1 cellular context compared by ENCODE assay signal in the genomic region with DNA sequence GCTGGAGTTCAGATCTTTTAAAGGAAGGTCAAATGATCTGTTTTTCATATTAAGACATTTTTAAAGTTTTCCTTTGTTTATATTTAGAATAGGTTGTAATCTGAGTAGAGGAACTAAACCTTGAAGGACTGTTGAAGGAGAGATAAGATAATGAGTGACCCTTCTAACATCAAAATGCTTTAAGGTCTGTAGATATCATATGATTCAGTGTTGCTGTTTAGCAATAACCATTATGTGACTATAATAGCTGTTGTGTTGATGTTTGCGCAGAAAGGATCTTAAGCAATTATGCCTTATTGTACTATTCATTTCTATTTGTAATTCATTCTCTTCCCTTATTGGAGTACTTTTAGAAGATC.
A peak's percentile ranks its signal among the peaks of the same experiment; 100 is the strongest.
TF ChIP-seq lines count a peak whose summit lies in the region.

No MANE protein-coding gene starts in this region.

TF ChIP-seq in K562, 482 proteins besides CTCF, POLR2A, EP300 and RAD21 (continued from another document):
- TF ChIP-seq PRDM10 (IDR thresholded peaks at IDR 0.05; ENCODE audit: partially characterized antibody) (no peak), FOSL1 (tag; conservative IDR thresholded peaks at IDR 0.05) (peak; percentile 74), SMARCB1 (IDR thresholded peaks at IDR 0.05; ENCODE audit: insufficient read length, low read depth) (no peak), ARID1B (IDR thresholded peaks at IDR 0.05) (peak; percentile 78), SOX6 (IDR thresholded peaks at IDR 0.05) (peak; percentile 79; the same call in 1 of the 2 replicates), KLF16 (IDR thresholded peaks at IDR 0.05) (no peak), TBP (optimal IDR thresholded peaks at IDR 0.05; ENCODE audit: low read depth, low read length) (no peak), RFX1 (IDR thresholded peaks at IDR 0.05) (no peak), MLX (CRISPR knock-in tag; conservative IDR thresholded peaks at IDR 0.05) (no peak), SMARCA4 (IDR thresholded peaks at IDR 0.05) (0 out of 2 replicates have a peak, but pooled peaks have one; percentile 47), ZFP36 (IDR thresholded peaks at IDR 0.05; ENCODE audit: low read depth, low read length, partially characterized antibody) (no peak), ZNF436 (CRISPR knock-in tag; IDR thresholded peaks at IDR 0.05) (no peak), ZNF134 (CRISPR knock-in tag; conservative IDR thresholded peaks at IDR 0.05) (no peak), HDAC3 (IDR thresholded peaks at IDR 0.05; ENCODE audit: borderline replicate concordance, partially characterized antibody) (no peak), PHF8 (IDR thresholded peaks at IDR 0.05; ENCODE audit: borderline replicate concordance, low read length) (no peak), CCNT2 (IDR thresholded peaks at IDR 0.05; ENCODE audit: borderline replicate concordance, extremely low read depth, insufficient read length, low read depth, low read length) (no peak), TCF7 (IDR thresholded peaks at IDR 0.05; ENCODE audit: borderline replicate concordance) (no peak), CEBPB (tag; IDR thresholded peaks at IDR 0.05) (peak; percentile 38; the same call in 1 of the 2 replicates), TBL1XR1 (IDR thresholded peaks at IDR 0.05; ENCODE audit: low read length in 2 of 2) (0 out of 4 replicates have a peak, but pooled peaks of 1 of the 2 experiments have one; percentile 51)
- TF ChIP-seq, protein P1, sequence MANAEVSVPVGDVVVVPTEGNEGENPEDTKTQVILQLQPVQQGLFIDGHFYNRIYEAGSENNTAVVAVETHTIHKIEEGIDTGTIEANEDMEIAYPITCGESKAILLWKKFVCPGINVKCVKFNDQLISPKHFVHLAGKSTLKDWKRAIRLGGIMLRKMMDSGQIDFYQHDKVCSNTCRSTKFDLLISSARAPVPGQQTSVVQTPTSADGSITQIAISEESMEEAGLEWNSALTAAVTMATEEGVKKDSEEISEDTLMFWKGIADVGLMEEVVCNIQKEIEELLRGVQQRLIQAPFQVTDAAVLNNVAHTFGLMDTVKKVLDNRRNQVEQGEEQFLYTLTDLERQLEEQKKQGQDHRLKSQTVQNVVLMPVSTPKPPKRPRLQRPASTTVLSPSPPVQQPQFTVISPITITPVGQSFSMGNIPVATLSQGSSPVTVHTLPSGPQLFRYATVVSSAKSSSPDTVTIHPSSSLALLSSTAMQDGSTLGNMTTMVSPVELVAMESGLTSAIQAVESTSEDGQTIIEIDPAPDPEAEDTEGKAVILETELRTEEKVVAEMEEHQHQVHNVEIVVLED (CRISPR knock-in tag; IDR thresholded peaks at IDR 0.05): no peak
- TF ChIP-seq, protein P2, sequence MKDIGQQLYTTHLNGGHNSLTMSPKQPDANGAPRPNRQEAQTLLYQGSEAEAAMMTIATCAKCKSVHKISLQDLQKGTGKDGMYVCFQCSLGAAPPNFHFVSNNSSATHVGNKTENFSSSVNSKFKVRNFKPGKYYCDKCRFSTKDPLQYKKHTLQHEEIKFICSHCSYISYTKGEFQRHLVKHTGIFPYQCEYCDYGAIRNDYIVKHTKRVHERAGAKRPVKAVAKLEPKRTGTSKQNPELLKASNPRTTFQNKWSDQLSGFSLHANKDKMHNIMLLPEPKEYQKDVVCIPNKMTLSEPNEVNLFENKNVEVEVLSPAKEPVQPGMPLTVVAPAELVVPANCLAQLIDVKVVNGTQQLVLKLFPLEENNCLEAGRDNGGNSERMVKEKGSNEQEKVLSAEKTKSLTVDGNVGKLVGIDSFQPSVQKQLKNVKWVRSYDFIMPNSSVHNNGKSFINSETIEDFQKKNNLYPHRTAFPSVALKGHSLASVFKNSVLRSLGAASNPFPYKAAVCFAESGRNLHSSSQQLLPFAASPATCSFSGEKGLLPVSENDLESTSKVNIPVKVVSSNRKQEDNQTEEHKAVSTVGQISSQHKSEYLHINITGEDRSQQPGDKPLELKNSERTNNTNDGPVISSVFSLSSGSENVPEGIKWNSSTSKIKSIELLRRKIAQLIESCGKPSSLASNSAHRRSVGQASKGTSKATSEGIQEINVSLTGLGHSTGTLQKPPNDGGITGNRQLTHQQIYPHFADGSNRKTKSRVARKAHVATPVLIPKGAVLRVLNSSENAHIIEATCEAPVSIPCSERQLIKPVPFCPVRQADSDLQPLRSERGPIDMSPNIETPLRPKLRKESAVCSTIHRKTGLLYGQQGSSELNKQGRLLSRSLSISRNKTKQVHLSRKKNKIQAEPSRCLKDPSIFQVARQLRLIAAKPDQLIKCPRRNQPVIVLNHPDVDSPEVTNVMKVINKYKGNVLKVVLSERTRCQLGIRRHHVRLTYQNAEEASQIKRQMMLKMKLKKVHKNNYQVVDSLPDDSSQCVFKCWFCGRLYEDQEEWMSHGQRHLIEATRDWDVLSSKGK (CRISPR knock-in tag; IDR thresholded peaks at IDR 0.05): no peak
